In genomic region chr20:35773154-35773751, GRCh38 we compare ENCODE assay signal across 2 cellular contexts.
TF ChIP-seq lines count a peak whose summit lies in the region.

No MANE protein-coding gene starts in this region.

TF ChIP-seq in HCT116, 20 proteins besides CTCF, POLR2A, EP300 and RAD21:
- TF ChIP-seq ZBTB33 (IDR thresholded peaks at IDR 0.05; ENCODE audit: extremely low read depth, insufficient replicate concordance, low read length), result no peak

TF ChIP-seq in H1, 55 proteins besides CTCF, POLR2A, EP300 and RAD21:
- TF ChIP-seq SAP30 (IDR thresholded peaks at IDR 0.05; ENCODE audit: insufficient read depth, insufficient replicate concordance, low read length), result no peak
- TF ChIP-seq FOSL1 (IDR thresholded peaks at IDR 0.05; ENCODE audit: insufficient read depth, low read depth, low read length), result no peak
- no peak for TF ChIP-seq ASH2L (IDR thresholded peaks at IDR 0.05; ENCODE audit: low read length)
- TF ChIP-seq ZNF274 (IDR thresholded peaks at IDR 0.05; ENCODE audit: borderline replicate concordance, extremely low read depth, low read length), result no peak
- no peak for TF ChIP-seq EGR1 (IDR thresholded peaks at IDR 0.05; ENCODE audit: borderline replicate concordance, low read depth, low read length)
- no peak for TF ChIP-seq YY1 (IDR thresholded peaks at IDR 0.05; ENCODE audit: low read depth, low read length)
- TF ChIP-seq POLR2AphosphoS5 (IDR thresholded peaks at IDR 0.05; ENCODE audit: low read depth, low read length), result no peak
- no peak for TF ChIP-seq PHF8 (conservative IDR thresholded peaks at IDR 0.05; ENCODE audit: low read depth, low read length)
- no peak for TF ChIP-seq NRF1 (IDR thresholded peaks at IDR 0.05; ENCODE audit: low read depth, low read length)
- no peak for TF ChIP-seq KDM4A (IDR thresholded peaks at IDR 0.05; ENCODE audit: low read depth, low read length, severe bottlenecking)
- no peak for TF ChIP-seq HDAC6 (IDR thresholded peaks at IDR 0.05; ENCODE audit: low read depth, low read length)
